In the genomic region with DNA sequence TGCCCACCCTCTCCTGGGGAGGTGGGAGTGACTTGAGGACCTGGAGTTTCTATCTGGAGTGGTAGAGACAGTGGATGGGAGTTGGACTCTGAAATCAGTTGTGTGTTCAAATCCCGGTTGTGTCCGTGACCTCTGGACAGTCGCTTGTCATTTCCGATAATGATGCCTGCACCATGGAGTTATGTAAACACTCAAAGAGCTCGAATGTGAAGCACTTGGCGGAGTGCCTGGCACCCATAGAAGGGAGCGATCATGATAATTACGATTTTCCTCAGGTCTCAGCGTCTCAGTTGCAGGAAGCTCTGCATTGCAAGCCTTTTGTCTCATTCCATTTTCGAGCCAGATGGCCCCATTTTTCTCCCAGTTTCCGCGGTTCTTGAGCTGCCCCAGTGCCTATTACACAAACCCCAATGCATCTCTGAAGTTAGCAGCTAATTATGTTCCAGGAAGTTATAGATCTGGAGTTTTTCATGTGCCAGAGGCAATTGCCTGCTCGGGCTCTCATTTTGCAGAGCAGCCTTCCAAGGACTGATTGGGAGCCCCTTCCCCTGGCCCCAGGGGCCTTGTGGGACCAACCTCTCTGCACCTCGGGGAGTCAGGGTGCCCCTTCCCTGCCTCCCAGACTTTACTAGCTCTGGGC, we compare ENCODE assay signal across 14 cellular contexts.
DNase-seq lines count a peak whose midpoint lies in the region; ATAC-seq and TF ChIP-seq lines count a peak whose summit lies in the region.
"Had no signal": no experiment of that assay in that cellular context is flagged by ENCODE, and none has a peak within 500 bp of the region (broad histone marks: within the 10 kb centered on the region; RNA-seq: fewer than 3 reads in every experiment).

No MANE protein-coding gene starts in this region.

- no peaks in the 10 kb centered on the region for H3K79me1 ChIP-seq in neuronal stem cell (ENCODE audit: low read depth, low read length)

- H3K9me3 Mint-ChIP-seq in activated T-helper 2 cell treated with anti-CD3 and anti-CD28 coated beads, Interferon-gamma antibody, Interleukin-2, Interleukin-4, amounts not matched to agents 10 μg/mL and 5 μg/mL and 100 μg/mL, durations not matched to agents 14 hours and 24 hours and 36 hours = no peaks in the 10 kb centered on the region
- H3K9me3 Mint-ChIP-seq in activated naive CD8-positive, alpha-beta T cell treated with anti-CD3 and anti-CD28 coated beads, Interleukin-2, amount 50 U/mL, for 24 hours = no peaks in the 10 kb centered on the region
- H3K9me3 Mint-ChIP-seq: T-helper 1 cell treated with Interleukin-12 subunit alpha and Interleukin-12 subunit beta and Interleukin-4 antibody, amounts not matched to agents 30 μg/mL and 1 μg/mL, for 36 hours had no signal

- no peak overlapping the region for H3K14ac ChIP-seq in neuronal stem cell (ENCODE audit: low read length)

- no peak overlapping the region for H3K9ac ChIP-seq in neuronal stem cell (ENCODE audit: low read depth, low read length, poor library complexity)

- no peak overlapping the region for H3K27ac ChIP-seq in neuronal stem cell (replicated peaks; ENCODE audit: low read length)
- no peak overlapping the region for H3K27ac ChIP-seq in OCI-LY7 (ENCODE audit: low read depth, low read length, poor library complexity, severe bottlenecking)
- H3K27ac ChIP-seq: vagina had no signal

- peaks cover 8% of the 10 kb centered on the region for H3K27me3 Mint-ChIP-seq in activated T-helper 2 cell treated with anti-CD3 and anti-CD28 coated beads, Interferon-gamma antibody, Interleukin-2, Interleukin-4, amounts not matched to agents 10 μg/mL and 5 μg/mL and 100 μg/mL, durations not matched to agents 14 hours and 24 hours and 36 hours (ENCODE audit: low read depth)
- H3K27me3 Mint-ChIP-seq in activated naive CD8-positive, alpha-beta T cell treated with anti-CD3 and anti-CD28 coated beads, Interleukin-2, amount 50 U/mL, for 24 hours = peaks cover 15% of the 10 kb centered on the region

- intact Hi-C loops in activated T-helper 2 cell treated with anti-CD3 and anti-CD28 coated beads, Interferon-gamma antibody, Interleukin-2, Interleukin-4, amounts not matched to agents 10 μg/mL and 5 μg/mL and 100 μg/mL, durations not matched to agents 14 hours and 24 hours and 36 hours (cut with micrococcal nuclease) = no loop called here
- intact Hi-C loops in OCI-LY7 (cut with micrococcal nuclease; ENCODE audit: unreplicated experiment) = no loop called here

- no peaks in the 10 kb centered on the region for H3K36me3 ChIP-seq in neuronal stem cell (replicated peaks in 1 of 2; ENCODE audit: control insufficient read depth in 2 of 2, insufficient read depth in 2 of 2, low read length in 2 of 2)
- H3K36me3 ChIP-seq in OCI-LY7 (ENCODE audit: insufficient read depth, low read length) = no peaks in the 10 kb centered on the region
- H3K36me3 ChIP-seq: vagina had no signal

- H3K4me3 Mint-ChIP-seq in activated T-helper 2 cell treated with anti-CD3 and anti-CD28 coated beads, Interferon-gamma antibody, Interleukin-2, Interleukin-4, amounts not matched to agents 10 μg/mL and 5 μg/mL and 100 μg/mL, durations not matched to agents 14 hours and 24 hours and 36 hours (ENCODE audit: low read depth) = no peak overlapping the region
- no peak overlapping the region for H3K4me3 Mint-ChIP-seq in activated naive CD8-positive, alpha-beta T cell treated with anti-CD3 and anti-CD28 coated beads, Interleukin-2, amount 50 U/mL, for 24 hours
- H3K4me3 Mint-ChIP-seq: CD4-positive, alpha-beta memory T cell; T-helper 1 cell treated with Interleukin-12 subunit alpha and Interleukin-12 subunit beta and Interleukin-4 antibody, amounts not matched to agents 30 μg/mL and 1 μg/mL, for 36 hours had no signal

- no peak overlapping the region for H3K27ac Mint-ChIP-seq in activated T-helper 2 cell treated with anti-CD3 and anti-CD28 coated beads, Interferon-gamma antibody, Interleukin-2, Interleukin-4, amounts not matched to agents 10 μg/mL and 5 μg/mL and 100 μg/mL, durations not matched to agents 14 hours and 24 hours and 36 hours
- H3K27ac Mint-ChIP-seq in activated naive CD8-positive, alpha-beta T cell treated with anti-CD3 and anti-CD28 coated beads, Interleukin-2, amount 50 U/mL, for 24 hours = no peak overlapping the region
- H3K27ac Mint-ChIP-seq: T-helper 1 cell treated with Interleukin-12 subunit alpha and Interleukin-12 subunit beta and Interleukin-4 antibody, amounts not matched to agents 30 μg/mL and 1 μg/mL, for 36 hours had no signal

- H3K9me3 ChIP-seq in neuronal stem cell (replicated peaks in 1 of 2; ENCODE audit: control insufficient read depth in 2 of 2, insufficient read depth in 1 of 2, low read depth in 1 of 2, low read length in 2 of 2) (peaks cover 0 to 2% of the 10 kb centered on the region in 2 donors), OCI-LY7 (ENCODE audit: low read length) (no peaks in the 10 kb centered on the region)
- H3K9me3 ChIP-seq: vagina had no signal

- peak overlapping the region; percentile 4 for H2BK15ac ChIP-seq in neuronal stem cell (ENCODE audit: low read length)

- H3K9me2 ChIP-seq in OCI-LY7 (ENCODE audit: insufficient read depth, low read length) = no peaks in the 10 kb centered on the region

- TF ChIP-seq CTCF in OCI-LY7 (conservative IDR thresholded peaks at IDR 0.05; ENCODE audit: low read length) = no peak

- H3K36me3 Mint-ChIP-seq in activated T-helper 2 cell treated with anti-CD3 and anti-CD28 coated beads, Interferon-gamma antibody, Interleukin-2, Interleukin-4, amounts not matched to agents 10 μg/mL and 5 μg/mL and 100 μg/mL, durations not matched to agents 14 hours and 24 hours and 36 hours (ENCODE audit: low read depth) = no peaks in the 10 kb centered on the region
- H3K36me3 Mint-ChIP-seq in activated naive CD8-positive, alpha-beta T cell treated with anti-CD3 and anti-CD28 coated beads, Interleukin-2, amount 50 U/mL, for 24 hours (ENCODE audit: low read depth) = no peaks in the 10 kb centered on the region
- H3K36me3 Mint-ChIP-seq: brain; CD4-positive, alpha-beta memory T cell had no signal

- H3K79me2 ChIP-seq in OCI-LY7 (ENCODE audit: insufficient read depth, low read depth, low read length) = no peaks in the 10 kb centered on the region

- CTCF ChIA-PET in OCI-LY7 (lab: Charles Lee; ENCODE audit: unreplicated experiment) = interaction anchor here (0.6 kb wide), 1 partner anchor 93 kb away, joined by 4 read pairs; no protein-coding TSS in a partner anchor

- no peak overlapping the region for H2BK12ac ChIP-seq in neuronal stem cell (ENCODE audit: low read length)

- no peak overlapping the region for H3K18ac ChIP-seq in neuronal stem cell (ENCODE audit: low read length)

- peak overlapping the region; percentile 16 for H3K23ac ChIP-seq in neuronal stem cell (ENCODE audit: low read depth, low read length, poor library complexity)

- H2AFZ ChIP-seq in neuronal stem cell (ENCODE audit: low read length) (peak overlapping the region; percentile 85), OCI-LY7 (ENCODE audit: low read length) (no peak overlapping the region)

- WGBS in neuronal stem cell (ENCODE audit: extremely low coverage in 2 of 2, insufficient read length in 2 of 2, insufficient replicate concordance in 1 of 2), 2 donors = no CpG with 5 or more reads among the region's 14 CpGs

- H3K4me1 Mint-ChIP-seq in activated T-helper 2 cell treated with anti-CD3 and anti-CD28 coated beads, Interferon-gamma antibody, Interleukin-2, Interleukin-4, amounts not matched to agents 10 μg/mL and 5 μg/mL and 100 μg/mL, durations not matched to agents 14 hours and 24 hours and 36 hours (ENCODE audit: low read depth) = peaks cover under 1% of the 10 kb centered on the region
- peaks cover 7% of the 10 kb centered on the region for H3K4me1 Mint-ChIP-seq in activated naive CD8-positive, alpha-beta T cell treated with anti-CD3 and anti-CD28 coated beads, Interleukin-2, amount 50 U/mL, for 24 hours

- H3K4me2 ChIP-seq in neuronal stem cell (ENCODE audit: insufficient read depth, low read length, poor library complexity, severe bottlenecking) (no peak overlapping the region), OCI-LY7 (ENCODE audit: low read length) (no peak overlapping the region)

- POLR2A ChIA-PET in OCI-LY7 (lab: Charles Lee) = no interaction called here

- peak; percentile 59 for DNase-seq in DMS79 (lab: John Stamatoyannopoulos, UW)
- DNase-seq in NCI-H2081 treated with DMSO at 0.1 percent for 48 hours (lab: John Stamatoyannopoulos, UW) = peak; percentile 88
- peak; percentile 1 for DNase-seq in activated T-helper 2 cell treated with anti-CD3 and anti-CD28 coated beads, Interferon-gamma antibody, Interleukin-2, Interleukin-4, amounts not matched to agents 10 μg/mL and 5 μg/mL and 100 μg/mL, durations not matched to agents 14 hours and 24 hours and 36 hours (ENCODE audit: low spot score)
- no peak for DNase-seq in neuronal stem cell (ENCODE audit: low spot score)
- no peak for DNase-seq in OCI-LY7 (ENCODE audit: low spot score)
- no peak for DNase-seq in activated naive CD8-positive, alpha-beta T cell treated with anti-CD3 and anti-CD28 coated beads, Interleukin-2, amount 50 U/mL, for 24 hours
- DNase-seq in activated T-cell treated with anti-CD3 and anti-CD28 coated beads, Interleukin-2, amount 50 U/mL, for 48 hours = no peak
- DNase-seq: CD4-positive, alpha-beta memory T cell; erythroblast; NK-92 treated with Interleukin-12 subunit alpha and Interleukin-12 subunit beta, amount 100 ng/mL, for 24 hours had no signal

- H2BK120ac ChIP-seq in neuronal stem cell (ENCODE audit: low read depth, low read length) = no peak overlapping the region

- no peak overlapping the region for H3K4ac ChIP-seq in neuronal stem cell (ENCODE audit: low read length)

- ATAC-seq in activated naive CD8-positive, alpha-beta T cell treated with anti-CD3 and anti-CD28 coated beads, Interleukin-2, amount 50 U/mL, for 24 hours = no peak
- ATAC-seq in GM18520 (IDR thresholded peaks at IDR 0.05; ENCODE audit: unreplicated experiment) = no peak

- no TSS peak for BruUV-seq in OCI-LY7 (replicated peaks; lab: Mats Ljungman, UMichigan)

- no peak overlapping the region for H2BK5ac ChIP-seq in neuronal stem cell (ENCODE audit: low read length)

- peaks cover 0 to 6% (median 0%) of the 10 kb centered on the region in 3 experiments for H3K27me3 ChIP-seq in neuronal stem cell (ENCODE audit: control insufficient read depth in 3 of 3, insufficient read depth in 3 of 3, low read depth in 1 of 3, low read length in 3 of 3)
- H3K27me3 ChIP-seq: vagina had no signal

- no peak overlapping the region for H4K91ac ChIP-seq in neuronal stem cell (ENCODE audit: low read depth, low read length, poor library complexity)

- H3K4me1 ChIP-seq in neuronal stem cell (ENCODE audit: control insufficient read depth in 2 of 2, insufficient read depth in 1 of 2, low read depth in 1 of 2, low read length in 2 of 2) = peaks cover 0 to 2% of the 10 kb centered on the region in 2 donors
- H3K4me1 ChIP-seq in OCI-LY7 (ENCODE audit: insufficient read depth, low read length, poor library complexity, severe bottlenecking) = no peaks in the 10 kb centered on the region

- no peak overlapping the region for H3K4me3 ChIP-seq in neuronal stem cell (ENCODE audit: low read length in 2 of 2)
- H3K4me3 ChIP-seq in OCI-LY7 (ENCODE audit: low read depth, low read length, poor library complexity, severe bottlenecking) = no peak overlapping the region
- H3K4me3 ChIP-seq: vagina had no signal

- H2AK5ac ChIP-seq in neuronal stem cell (ENCODE audit: low read depth, low read length) = no peak overlapping the region

- H4K20me1 ChIP-seq in OCI-LY7 (ENCODE audit: insufficient read depth, low read length) = no peaks in the 10 kb centered on the region

- H4K8ac ChIP-seq in neuronal stem cell (ENCODE audit: low read depth, low read length) = no peak overlapping the region

Comparison
In these comparisons a context has a peak if more than half of its experiments do, and no peak if none do; other contexts are left out.
1. DNase-seq: peak in DMS79 (single experiment), NCI-H2081 treated with DMSO at 0.1 percent for 48 hours (single experiment) and activated T-helper 2 cell treated with anti-CD3 and anti-CD28 coated beads, Interferon-gamma antibody, Interleukin-2, Interleukin-4, amounts not matched to agents 10 μg/mL and 5 μg/mL and 100 μg/mL, durations not matched to agents 14 hours and 24 hours and 36 hours (single experiment); none in neuronal stem cell (single experiment), OCI-LY7 (single experiment), activated naive CD8-positive, alpha-beta T cell treated with anti-CD3 and anti-CD28 coated beads, Interleukin-2, amount 50 U/mL, for 24 hours (single experiment) and activated T-cell treated with anti-CD3 and anti-CD28 coated beads, Interleukin-2, amount 50 U/mL, for 48 hours (0 of 2).